15 cellular contexts compared by ENCODE assay signal in genomic region chr5:2173067-2173466, GRCh38.
DNase-seq lines count a peak whose midpoint lies in the region; ATAC-seq and TF ChIP-seq lines count a peak whose summit lies in the region.
"Had no signal": no experiment of that assay in that cellular context is flagged by ENCODE, and none has a peak within 500 bp of the region (broad histone marks: within the 10 kb centered on the region; RNA-seq: fewer than 3 reads in every experiment).

No MANE protein-coding gene starts in this region.

- H3K36me3 Mint-ChIP-seq in nephron (ENCODE audit: low read depth): no peaks in the 10 kb centered on the region
- H3K36me3 Mint-ChIP-seq in natural killer cell treated with Interleukin-12 subunit alpha and Interleukin-12 subunit beta and Interleukin-15 and Interleukin-18, amount 100 ng/mL, for 72 hours: no peaks in the 10 kb centered on the region
- H3K36me3 Mint-ChIP-seq: CD14-positive monocyte had no signal

- POLR2A ChIA-PET in RWPE1 (lab: Yijun Ruan, JAX; ENCODE audit: low non-redundant PET): no interaction called here

- H3K4me3 Mint-ChIP-seq in nephron: peak overlapping the region in 1 of 3 experiments; percentile 6
- H3K4me3 Mint-ChIP-seq in natural killer cell treated with Interleukin-12 subunit alpha and Interleukin-12 subunit beta and Interleukin-15 and Interleukin-18, amount 100 ng/mL, for 72 hours: no peak overlapping the region
- H3K4me3 Mint-ChIP-seq: CD14-positive monocyte had no signal

- H3K27me3 Mint-ChIP-seq in nephron (ENCODE audit: low read depth): peaks cover 86% of the 10 kb centered on the region
- H3K27me3 Mint-ChIP-seq in natural killer cell treated with Interleukin-12 subunit alpha and Interleukin-12 subunit beta and Interleukin-15 and Interleukin-18, amount 100 ng/mL, for 72 hours: peaks cover 7 to 14% of the 10 kb centered on the region in 2 donors

- H3K9me3 Mint-ChIP-seq in nephron: no peaks in the 10 kb centered on the region
- no peaks in the 10 kb centered on the region for H3K9me3 Mint-ChIP-seq in natural killer cell treated with Interleukin-12 subunit alpha and Interleukin-12 subunit beta and Interleukin-15 and Interleukin-18, amount 100 ng/mL, for 72 hours

- no peak overlapping the region for H3K27ac ChIP-seq in RWPE1

- H3K4me1 Mint-ChIP-seq in nephron: peaks cover 44% of the 10 kb centered on the region
- H3K4me1 Mint-ChIP-seq in natural killer cell treated with Interleukin-12 subunit alpha and Interleukin-12 subunit beta and Interleukin-15 and Interleukin-18, amount 100 ng/mL, for 72 hours (ENCODE audit: low read depth in 2 of 2): no peaks in the 10 kb centered on the region
- H3K4me1 Mint-ChIP-seq: CD14-positive monocyte had no signal

- TF ChIP-seq CTCF in nephron (IDR thresholded peaks at IDR 0.05; ENCODE audit: unreplicated experiment in 3 of 3) (no peak), RWPE1 (conservative IDR thresholded peaks at IDR 0.05; ENCODE audit: low read depth) (no peak)

- peak overlapping the region in 2 of 3 experiments; percentile 15 to 68 for H3K27ac Mint-ChIP-seq in nephron
- no peak overlapping the region for H3K27ac Mint-ChIP-seq in natural killer cell treated with Interleukin-12 subunit alpha and Interleukin-12 subunit beta and Interleukin-15 and Interleukin-18, amount 100 ng/mL, for 72 hours
- H3K27ac Mint-ChIP-seq: CD14-positive monocyte had no signal

- DNase-seq in DMS79 treated with DMSO at 0.1 percent for 48 hours (lab: John Stamatoyannopoulos, UW) (peak; percentile 78), NCI-H1105 treated with DMSO at 0.1 percent for 48 hours (lab: John Stamatoyannopoulos, UW) (peak; percentile 47), NCI-H526 treated with DMSO at 0.1 percent for 48 hours (lab: John Stamatoyannopoulos, UW) (peak; percentile 95), SKM-1 treated with dmso at 0.1 percent for 144 hours (lab: John Stamatoyannopoulos, UW; ENCODE audit: unreplicated experiment) (no peak), RWPE1 (ENCODE audit: low spot score) (no peak), globus pallidus (ENCODE audit: low spot score) (no peak)
- DNase-seq in natural killer cell treated with Interleukin-12 subunit alpha and Interleukin-12 subunit beta and Interleukin-15 and Interleukin-18, amount 100 ng/mL, for 72 hours (ENCODE audit: low spot score): no peak
- DNase-seq: Caco-2, HCEC 1CT, NCI-H1436, NCI-H2081 treated with DMSO at 0.1 percent for 48 hours, NCI-H446, NCI-H82 had no signal

- CTCF ChIA-PET in RWPE1 (lab: Yijun Ruan, JAX): no interaction called here

- no peak for ATAC-seq in natural killer cell treated with Interleukin-12 subunit alpha and Interleukin-12 subunit beta and Interleukin-15 and Interleukin-18, amount 100 ng/mL, for 72 hours

Comparison
In these comparisons a context has a peak if more than half of its experiments do, and no peak if none do; other contexts are left out.
1. DNase-seq: peak in DMS79 treated with DMSO at 0.1 percent for 48 hours (single experiment), NCI-H1105 treated with DMSO at 0.1 percent for 48 hours (single experiment) and NCI-H526 treated with DMSO at 0.1 percent for 48 hours (single experiment); none in natural killer cell treated with Interleukin-12 subunit alpha and Interleukin-12 subunit beta and Interleukin-15 and Interleukin-18, amount 100 ng/mL, for 72 hours (single experiment), SKM-1 treated with dmso at 0.1 percent for 144 hours (single experiment), RWPE1 (single experiment) and globus pallidus (single experiment).
2. H3K27ac Mint-ChIP-seq: peak in nephron (2 of 3); none in natural killer cell treated with Interleukin-12 subunit alpha and Interleukin-12 subunit beta and Interleukin-15 and Interleukin-18, amount 100 ng/mL, for 72 hours (0 of 2).